Comparison of ENCODE assay signal across 9 cellular contexts in the genomic region with DNA sequence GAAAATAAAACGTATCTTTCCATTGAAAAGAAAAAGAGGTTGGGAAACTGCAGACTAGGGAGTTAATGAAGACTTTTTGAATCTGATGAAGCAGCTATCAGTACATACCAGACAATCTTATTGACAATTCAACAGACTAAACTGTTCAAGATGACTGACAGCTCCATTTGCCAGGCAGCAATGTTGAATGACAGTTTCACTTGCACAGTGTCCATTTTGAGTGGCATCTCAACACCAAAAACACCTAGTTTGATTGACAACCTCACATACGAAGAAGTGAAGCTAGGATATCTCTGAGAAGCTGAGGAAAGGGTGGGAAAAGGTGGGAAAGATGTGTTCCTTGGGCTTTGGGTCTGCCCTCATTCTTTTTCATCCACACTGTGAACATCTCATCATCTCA.
"Had no signal": no experiment of that assay in that cellular context is flagged by ENCODE, and none has a peak within 500 bp of the region (broad histone marks: within the 10 kb centered on the region; RNA-seq: fewer than 3 reads in every experiment).

No MANE protein-coding gene starts in this region.

- H2AFZ ChIP-seq: GM23248 had no signal

- H3K9ac ChIP-seq: GM23248, KMS-11 had no signal

- ATAC-seq: HCT116, HepG2 had no signal

- H3K27ac ChIP-seq: GM23248, HL-60, KMS-11 had no signal

- H3K36me3 ChIP-seq: HAP-1 had no signal

- FAIRE-seq: HepG2 had no signal

- H3K9me3 ChIP-seq: HAP-1 had no signal

- H3K4me2 ChIP-seq: KMS-11 had no signal

- H3K4me3 ChIP-seq: GM23248, HAP-1 had no signal

- DNase-seq: GM23248, GOT3, H7, KBM-7 had no signal

- H3K4me1 ChIP-seq: HAP-1 had no signal
